ENCODE assay signal across 1 cellular context in genomic region chr5:10503997-10504761, GRCh38.
TF ChIP-seq lines count a peak whose summit lies in the region.

No MANE protein-coding gene starts in this region.

TF ChIP-seq in K562, 482 proteins besides CTCF, POLR2A, EP300 and RAD21 (continued from another document and continues in another):
- TF ChIP-seq, protein P1, sequence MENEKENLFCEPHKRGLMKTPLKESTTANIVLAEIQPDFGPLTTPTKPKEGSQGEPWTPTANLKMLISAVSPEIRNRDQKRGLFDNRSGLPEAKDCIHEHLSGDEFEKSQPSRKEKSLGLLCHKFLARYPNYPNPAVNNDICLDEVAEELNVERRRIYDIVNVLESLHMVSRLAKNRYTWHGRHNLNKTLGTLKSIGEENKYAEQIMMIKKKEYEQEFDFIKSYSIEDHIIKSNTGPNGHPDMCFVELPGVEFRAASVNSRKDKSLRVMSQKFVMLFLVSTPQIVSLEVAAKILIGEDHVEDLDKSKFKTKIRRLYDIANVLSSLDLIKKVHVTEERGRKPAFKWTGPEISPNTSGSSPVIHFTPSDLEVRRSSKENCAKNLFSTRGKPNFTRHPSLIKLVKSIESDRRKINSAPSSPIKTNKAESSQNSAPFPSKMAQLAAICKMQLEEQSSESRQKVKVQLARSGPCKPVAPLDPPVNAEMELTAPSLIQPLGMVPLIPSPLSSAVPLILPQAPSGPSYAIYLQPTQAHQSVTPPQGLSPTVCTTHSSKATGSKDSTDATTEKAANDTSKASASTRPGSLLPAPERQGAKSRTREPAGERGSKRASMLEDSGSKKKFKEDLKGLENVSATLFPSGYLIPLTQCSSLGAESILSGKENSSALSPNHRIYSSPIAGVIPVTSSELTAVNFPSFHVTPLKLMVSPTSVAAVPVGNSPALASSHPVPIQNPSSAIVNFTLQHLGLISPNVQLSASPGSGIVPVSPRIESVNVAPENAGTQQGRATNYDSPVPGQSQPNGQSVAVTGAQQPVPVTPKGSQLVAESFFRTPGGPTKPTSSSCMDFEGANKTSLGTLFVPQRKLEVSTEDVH (IDR thresholded peaks at IDR 0.05; ENCODE audit: low read depth, partially characterized antibody): peak; percentile 27
- TF ChIP-seq, protein P2, sequence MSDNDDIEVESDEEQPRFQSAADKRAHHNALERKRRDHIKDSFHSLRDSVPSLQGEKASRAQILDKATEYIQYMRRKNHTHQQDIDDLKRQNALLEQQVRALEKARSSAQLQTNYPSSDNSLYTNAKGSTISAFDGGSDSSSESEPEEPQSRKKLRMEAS (CRISPR knock-in tag; IDR thresholded peaks at IDR 0.05): peak; percentile 85
- no peak for TF ChIP-seq ZNF146 (CRISPR knock-in tag; IDR thresholded peaks at IDR 0.05; ENCODE audit: unreplicated experiment)
- TF ChIP-seq, protein P3, sequence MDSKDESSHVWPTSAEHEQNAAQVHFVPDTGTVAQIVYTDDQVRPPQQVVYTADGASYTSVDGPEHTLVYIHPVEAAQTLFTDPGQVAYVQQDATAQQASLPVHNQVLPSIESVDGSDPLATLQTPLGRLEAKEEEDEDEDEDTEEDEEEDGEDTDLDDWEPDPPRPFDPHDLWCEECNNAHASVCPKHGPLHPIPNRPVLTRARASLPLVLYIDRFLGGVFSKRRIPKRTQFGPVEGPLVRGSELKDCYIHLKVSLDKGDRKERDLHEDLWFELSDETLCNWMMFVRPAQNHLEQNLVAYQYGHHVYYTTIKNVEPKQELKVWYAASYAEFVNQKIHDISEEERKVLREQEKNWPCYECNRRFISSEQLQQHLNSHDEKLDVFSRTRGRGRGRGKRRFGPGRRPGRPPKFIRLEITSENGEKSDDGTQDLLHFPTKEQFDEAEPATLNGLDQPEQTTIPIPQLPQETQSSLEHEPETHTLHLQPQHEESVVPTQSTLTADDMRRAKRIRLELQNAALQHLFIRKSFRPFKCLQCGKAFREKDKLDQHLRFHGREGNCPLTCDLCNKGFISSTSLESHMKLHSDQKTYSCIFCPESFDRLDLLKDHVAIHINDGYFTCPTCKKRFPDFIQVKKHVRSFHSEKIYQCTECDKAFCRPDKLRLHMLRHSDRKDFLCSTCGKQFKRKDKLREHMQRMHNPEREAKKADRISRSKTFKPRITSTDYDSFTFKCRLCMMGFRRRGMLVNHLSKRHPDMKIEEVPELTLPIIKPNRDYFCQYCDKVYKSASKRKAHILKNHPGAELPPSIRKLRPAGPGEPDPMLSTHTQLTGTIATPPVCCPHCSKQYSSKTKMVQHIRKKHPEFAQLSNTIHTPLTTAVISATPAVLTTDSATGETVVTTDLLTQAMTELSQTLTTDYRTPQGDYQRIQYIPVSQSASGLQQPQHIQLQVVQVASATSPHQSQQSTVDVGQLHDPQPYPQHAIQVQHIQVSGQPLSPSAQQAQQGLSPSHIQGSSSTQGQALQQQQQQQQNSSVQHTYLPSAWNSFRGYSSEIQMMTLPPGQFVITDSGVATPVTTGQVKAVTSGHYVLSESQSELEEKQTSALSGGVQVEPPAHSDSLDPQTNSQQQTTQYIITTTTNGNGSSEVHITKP (IDR thresholded peaks at IDR 0.05; ENCODE audit: partially characterized antibody): peak; percentile 44
- TF ChIP-seq ZNF263 (CRISPR knock-in tag; IDR thresholded peaks at IDR 0.05; ENCODE audit: borderline replicate concordance): peak; percentile 53; the same call in 1 of the 2 replicates
- TF ChIP-seq ZNF24 (IDR thresholded peaks at IDR 0.05): no peak; the same call in 1 of the 2 replicates
- no peak for TF ChIP-seq STAT6 (CRISPR knock-in tag; IDR thresholded peaks at IDR 0.05)
- TF ChIP-seq KLF6 (CRISPR knock-in tag; IDR thresholded peaks at IDR 0.05; ENCODE audit: borderline replicate concordance): peak; percentile 55; the same call in 1 of the 2 replicates
- TF ChIP-seq THRAP3 (IDR thresholded peaks at IDR 0.05; ENCODE audit: borderline replicate concordance): no peak
- TF ChIP-seq, protein P4, sequence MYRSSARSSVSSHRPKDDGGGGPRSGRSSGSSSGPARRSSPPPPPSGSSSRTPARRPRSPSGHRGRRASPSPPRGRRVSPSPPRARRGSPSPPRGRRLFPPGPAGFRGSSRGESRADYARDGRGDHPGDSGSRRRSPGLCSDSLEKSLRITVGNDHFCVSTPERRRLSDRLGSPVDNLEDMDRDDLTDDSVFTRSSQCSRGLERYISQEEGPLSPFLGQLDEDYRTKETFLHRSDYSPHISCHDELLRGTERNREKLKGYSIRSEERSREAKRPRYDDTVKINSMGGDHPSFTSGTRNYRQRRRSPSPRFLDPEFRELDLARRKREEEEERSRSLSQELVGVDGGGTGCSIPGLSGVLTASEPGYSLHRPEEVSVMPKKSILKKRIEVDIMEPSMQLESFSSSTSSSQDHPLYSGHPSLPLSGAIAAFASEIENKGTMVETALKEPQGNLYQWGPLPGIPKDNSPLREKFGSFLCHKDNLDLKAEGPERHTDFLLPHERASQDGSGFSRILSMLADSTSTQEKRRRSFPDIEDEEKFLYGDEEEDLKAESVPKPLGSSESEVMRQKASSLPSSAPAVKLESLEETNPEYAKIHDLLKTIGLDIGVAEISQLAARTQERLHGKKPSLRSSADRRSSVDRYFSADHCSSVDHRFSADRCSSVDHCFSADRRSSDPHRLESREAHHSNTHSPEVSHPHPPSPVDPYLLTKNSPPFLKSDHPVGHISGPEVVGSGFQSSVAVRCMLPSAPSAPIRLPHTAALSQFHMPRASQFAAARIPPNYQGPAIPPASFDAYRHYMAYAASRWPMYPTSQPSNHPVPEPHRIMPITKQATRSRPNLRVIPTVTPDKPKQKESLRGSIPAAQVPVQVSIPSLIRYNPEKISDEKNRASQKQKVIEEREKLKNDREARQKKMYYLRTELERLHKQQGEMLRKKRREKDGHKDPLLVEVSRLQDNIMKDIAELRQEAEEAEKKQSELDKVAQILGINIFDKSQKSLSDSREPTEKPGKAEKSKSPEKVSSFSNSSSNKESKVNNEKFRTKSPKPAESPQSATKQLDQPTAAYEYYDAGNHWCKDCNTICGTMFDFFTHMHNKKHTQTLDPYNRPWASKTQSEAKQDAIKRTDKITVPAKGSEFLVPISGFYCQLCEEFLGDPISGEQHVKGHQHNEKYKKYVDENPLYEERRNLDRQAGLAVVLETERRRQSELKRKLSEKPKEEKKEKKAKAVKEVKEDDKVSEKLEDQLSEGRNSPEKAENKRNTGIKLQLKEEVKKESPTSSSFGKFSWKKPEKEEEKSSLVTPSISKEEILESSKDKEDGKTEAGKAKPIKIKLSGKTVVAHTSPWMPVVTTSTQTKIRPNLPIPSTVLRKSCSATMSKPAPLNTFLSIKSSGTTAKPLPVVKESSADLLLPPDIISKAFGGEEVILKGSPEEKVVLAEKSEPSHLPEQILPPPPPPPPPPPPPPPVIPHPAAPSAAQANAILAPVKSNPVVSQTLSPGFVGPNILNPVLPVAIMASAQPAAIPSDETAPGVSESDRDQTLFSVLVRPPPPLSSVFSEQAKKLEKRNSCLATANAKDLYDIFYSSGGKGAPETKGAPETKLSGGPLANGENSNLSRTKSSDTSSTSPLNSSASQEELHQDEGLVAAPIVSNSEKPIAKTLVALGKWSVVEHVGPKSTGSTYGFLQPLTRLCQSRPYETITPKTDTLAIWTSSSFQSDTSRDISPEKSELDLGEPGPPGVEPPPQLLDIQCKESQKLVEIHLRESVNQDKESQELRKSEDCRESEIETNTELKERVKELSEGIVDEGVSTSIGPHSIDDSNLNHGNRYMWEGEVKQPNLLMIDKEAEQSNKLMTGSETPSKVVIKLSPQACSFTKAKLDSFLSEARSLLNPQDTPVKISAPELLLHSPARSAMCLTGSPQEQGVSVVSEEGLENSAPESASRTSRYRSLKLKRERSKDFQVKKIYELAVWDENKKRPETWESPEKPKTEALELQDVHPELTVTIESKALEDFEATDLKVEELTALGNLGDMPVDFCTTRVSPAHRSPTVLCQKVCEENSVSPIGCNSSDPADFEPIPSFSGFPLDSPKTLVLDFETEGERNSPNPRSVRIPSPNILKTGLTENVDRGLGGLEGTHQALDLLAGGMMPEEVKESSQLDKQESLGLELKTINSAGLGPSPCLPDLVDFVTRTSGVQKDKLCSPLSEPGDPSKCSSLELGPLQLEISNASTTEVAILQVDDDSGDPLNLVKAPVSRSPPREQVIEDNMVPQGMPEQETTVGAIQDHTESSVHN (IDR thresholded peaks at IDR 0.05; ENCODE audit: borderline replicate concordance in 1 of 2, low read depth in 1 of 2): peak in 1 of 2 experiments; percentile 97; a peak in 2 of 4 replicates
- TF ChIP-seq E2F3 (CRISPR knock-in tag; IDR thresholded peaks at IDR 0.05): 0 out of 2 replicates have a peak, but pooled peaks have one; percentile 71
- TF ChIP-seq ZNF449 (CRISPR knock-in tag; IDR thresholded peaks at IDR 0.05): peak; percentile 9; the same call in 1 of the 2 replicates
- TF ChIP-seq EGR1 (conservative IDR thresholded peaks at IDR 0.05): no peak
- TF ChIP-seq TCF7L2 (IDR thresholded peaks at IDR 0.05; ENCODE audit: low read depth, low read length): no peak
- TF ChIP-seq SMAD3 (CRISPR knock-in tag; conservative IDR thresholded peaks at IDR 0.05): peak; percentile 91
- 0 out of 2 replicates have a peak, but pooled peaks have one; percentile 35 for TF ChIP-seq POLR2AphosphoS5 (IDR thresholded peaks at IDR 0.05; ENCODE audit: control insufficient read depth, insufficient read depth, low read depth, low read length)
- TF ChIP-seq ZNF311 (CRISPR knock-in tag; IDR thresholded peaks at IDR 0.05): 0 out of 2 replicates have a peak, but pooled peaks have one; percentile 62
- no peak for TF ChIP-seq ERF (CRISPR knock-in tag; IDR thresholded peaks at IDR 0.05)
- TF ChIP-seq, protein P5, sequence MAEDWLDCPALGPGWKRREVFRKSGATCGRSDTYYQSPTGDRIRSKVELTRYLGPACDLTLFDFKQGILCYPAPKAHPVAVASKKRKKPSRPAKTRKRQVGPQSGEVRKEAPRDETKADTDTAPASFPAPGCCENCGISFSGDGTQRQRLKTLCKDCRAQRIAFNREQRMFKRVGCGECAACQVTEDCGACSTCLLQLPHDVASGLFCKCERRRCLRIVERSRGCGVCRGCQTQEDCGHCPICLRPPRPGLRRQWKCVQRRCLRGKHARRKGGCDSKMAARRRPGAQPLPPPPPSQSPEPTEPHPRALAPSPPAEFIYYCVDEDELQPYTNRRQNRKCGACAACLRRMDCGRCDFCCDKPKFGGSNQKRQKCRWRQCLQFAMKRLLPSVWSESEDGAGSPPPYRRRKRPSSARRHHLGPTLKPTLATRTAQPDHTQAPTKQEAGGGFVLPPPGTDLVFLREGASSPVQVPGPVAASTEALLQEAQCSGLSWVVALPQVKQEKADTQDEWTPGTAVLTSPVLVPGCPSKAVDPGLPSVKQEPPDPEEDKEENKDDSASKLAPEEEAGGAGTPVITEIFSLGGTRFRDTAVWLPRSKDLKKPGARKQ (CRISPR knock-in tag; IDR thresholded peaks at IDR 0.05): peak; percentile 86
- peak; percentile 45; the same call in 1 of the 2 replicates for TF ChIP-seq RAD51 (IDR thresholded peaks at IDR 0.05; ENCODE audit: borderline replicate concordance, low read depth)
- TF ChIP-seq TCF7 (IDR thresholded peaks at IDR 0.05; ENCODE audit: borderline replicate concordance): peak; percentile 58; the same call in 1 of the 2 replicates
- TF ChIP-seq TCF3 (CRISPR knock-in tag; IDR thresholded peaks at IDR 0.05): peak; percentile 86
- peak; percentile 88 for TF ChIP-seq KAT7 (CRISPR knock-in tag; IDR thresholded peaks at IDR 0.05; ENCODE audit: borderline replicate concordance)
- no peak for TF ChIP-seq POLR3A (IDR thresholded peaks at IDR 0.05; ENCODE audit: borderline replicate concordance, extremely low read depth, insufficient read depth, insufficient read length)
- TF ChIP-seq BRF1 (IDR thresholded peaks at IDR 0.05; ENCODE audit: borderline replicate concordance, extremely low read depth, insufficient read length): no peak
- peak; percentile 49; the same call in 1 of the 2 replicates for TF ChIP-seq MBD2 (IDR thresholded peaks at IDR 0.05; ENCODE audit: borderline replicate concordance, low read depth)
- peak; percentile 92; the same call in 1 of the 2 replicates for TF ChIP-seq DMBX1 (CRISPR knock-in tag; IDR thresholded peaks at IDR 0.05; ENCODE audit: borderline replicate concordance)
- TF ChIP-seq PHTF2 (CRISPR knock-in tag; IDR thresholded peaks at IDR 0.05): no peak
- peak; percentile 91; the same call in 1 of the 2 replicates for TF ChIP-seq SMARCA4 (IDR thresholded peaks at IDR 0.05)
- 0 out of 2 replicates have a peak, but pooled peaks have one; percentile 55 for TF ChIP-seq E2F4 (CRISPR knock-in tag; IDR thresholded peaks at IDR 0.05; ENCODE audit: low read depth)
- TF ChIP-seq ZEB2 (IDR thresholded peaks at IDR 0.05): peak; percentile 85; the same call in 1 of the 2 replicates
- peak; percentile 93 for TF ChIP-seq ZNF583 (CRISPR knock-in tag; IDR thresholded peaks at IDR 0.05)
- peak; percentile 89 for TF ChIP-seq SMARCE1 (IDR thresholded peaks at IDR 0.05)
